ENCODE assay signal across 8 cellular contexts in the genomic region with DNA sequence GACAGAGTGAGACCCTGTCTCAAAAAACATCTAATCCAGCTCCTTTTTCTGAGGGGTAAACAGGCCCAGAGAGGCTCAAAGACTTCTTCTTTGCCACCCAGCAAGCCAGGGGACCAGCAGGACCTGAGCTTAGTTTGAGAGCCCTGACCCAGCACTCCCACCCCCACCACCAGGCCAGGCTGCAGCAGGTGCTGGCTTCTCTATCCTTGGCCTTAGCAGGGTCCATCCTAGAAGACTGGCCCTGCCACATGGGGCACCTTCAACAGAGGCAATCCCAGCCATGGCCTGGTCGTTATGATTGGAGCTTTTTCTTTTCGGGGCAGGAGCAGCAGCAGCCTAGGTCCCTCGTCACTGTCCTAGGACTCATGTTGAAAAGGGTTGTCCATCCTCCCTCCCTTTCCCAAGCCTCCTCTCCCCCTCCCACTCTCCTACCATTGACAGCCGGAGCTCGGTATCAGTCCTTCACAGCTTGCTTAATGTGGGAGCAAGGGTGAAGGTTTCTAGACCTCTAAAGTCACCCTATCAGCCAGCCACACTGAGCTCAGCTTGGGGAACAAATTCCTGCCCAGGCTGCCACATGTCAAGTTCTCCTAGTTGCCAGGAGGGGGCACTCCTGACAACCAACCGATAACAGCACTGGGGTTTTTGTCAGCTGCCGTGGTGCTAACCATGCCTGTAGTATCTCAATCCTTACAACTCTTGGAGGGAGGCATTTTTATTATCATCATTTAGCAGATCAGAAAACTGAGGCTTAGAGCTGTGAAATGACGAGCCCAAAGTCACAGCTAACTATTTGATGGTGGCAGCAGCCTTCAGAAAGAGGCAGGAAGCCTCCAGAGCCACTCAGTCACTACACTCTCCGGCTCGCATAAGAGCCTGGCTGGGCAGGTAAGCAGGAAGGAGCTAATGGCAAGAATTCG. TPM values are rescaled to one million over a fixed set of nuclear protein-coding genes. Genes with fewer than 3 reads are reported as not detected.
A peak's percentile ranks its signal among the peaks of the same experiment; 100 is the strongest.
DNase-seq lines count a peak whose midpoint lies in the region; ATAC-seq, FAIRE-seq and TF ChIP-seq lines count a peak whose summit lies in the region.

No MANE protein-coding gene starts in this region.

- H3K79me2 ChIP-seq in endothelial cell of umbilical vein (ENCODE audit: control insufficient read depth, insufficient read depth, low read length) = no peaks in the 10 kb centered on the region

- FAIRE-seq in endothelial cell of umbilical vein (lab: Jason Lieb, UNC) = peak; percentile 92

- H3K4me1 ChIP-seq in endothelial cell of umbilical vein (ENCODE audit: control insufficient read depth, extremely low read depth, insufficient read depth, low read length) = no peaks in the 10 kb centered on the region

- dilution Hi-C loops in endothelial cell of umbilical vein (cut with MboI; ENCODE audit: extremely low pct_ligation_motif_present, low sequenced_read_pairs) = no loop called here

- no peaks in the 10 kb centered on the region for H3K27me3 Mint-ChIP-seq in Calu3 (ENCODE audit: unreplicated experiment)
- H3K27me3 Mint-ChIP-seq in activated CD4-positive, alpha-beta memory T cell treated with anti-CD3 and anti-CD28 coated beads, Interleukin-2, amount 10 ng/mL, durations not matched to agents 7 days and 5 days = no peaks in the 10 kb centered on the region
- H3K27me3 Mint-ChIP-seq in stimulated activated memory B cell treated with anti-CD40 and anti-IgM and Interleukin-4, amounts not matched to agents 10 μg/mL and 1 μg/mL and 100 μg/mL, for 72 hours = no peaks in the 10 kb centered on the region

- TF ChIP-seq CTCF in Calu3 (IDR thresholded peaks at IDR 0.05; ENCODE audit: unreplicated experiment) = peak; percentile 90
- peak; percentile 77 to 84 for TF ChIP-seq CTCF in endothelial cell of umbilical vein (IDR thresholded peaks at IDR 0.05; ENCODE audit: extremely low read depth in 1 of 2, insufficient read depth in 1 of 2, low read depth in 1 of 2, low read length in 2 of 2)

- H3K4me3 Mint-ChIP-seq in Calu3 (ENCODE audit: low read depth, unreplicated experiment) = no peak overlapping the region
- H3K4me3 Mint-ChIP-seq in activated CD4-positive, alpha-beta memory T cell treated with anti-CD3 and anti-CD28 coated beads, Interleukin-2, amount 10 ng/mL, durations not matched to agents 7 days and 5 days = no peak overlapping the region
- H3K4me3 Mint-ChIP-seq in stimulated activated memory B cell treated with anti-CD40 and anti-IgM and Interleukin-4, amounts not matched to agents 10 μg/mL and 1 μg/mL and 100 μg/mL, for 72 hours = no peak overlapping the region

- no TSS peak for BruUV-seq in Calu3 (replicated peaks; lab: Mats Ljungman, UMichigan)
- BruUV-seq in endothelial cell of umbilical vein (replicated peaks; lab: Mats Ljungman, UMichigan) = no TSS peak

- no peak overlapping the region for H3K27ac ChIP-seq in endothelial cell of umbilical vein (ENCODE audit: insufficient read depth, low read depth, low read length)

- DNase-seq in Calu3 (peak; percentile 73), HEK293T (ENCODE audit: extremely low spot score) (peak; percentile 83), NCI-H82 (lab: John Stamatoyannopoulos, UW) (peak; percentile 76), endothelial cell of umbilical vein (ENCODE audit: low read depth, low spot score) (peak; percentile 61), midbrain (lab: John Stamatoyannopoulos, UW) (peak; percentile 72)
- DNase-seq in activated CD4-positive, alpha-beta memory T cell treated with anti-CD3 and anti-CD28 coated beads, Interleukin-2, amount 10 ng/mL, durations not matched to agents 7 days and 5 days = peak; percentile 65

- CTCF ChIA-PET in Calu3 (lab: Charles Lee) (interaction anchor here (0.5 to 5.9 kb wide), 14 partner anchors 12 to 465 kb away, joined by 3 to 28 read pairs (median 4); partner anchors contain the start of genes LRRC59, RSAD1 and XYLT2), HEK293T (lab: Yijun Ruan, JAX) (interaction anchor here (0.6 to 2.5 kb wide), 24 partner anchors 9 to 415 kb away, joined by 3 to 13 read pairs (median 4); partner anchors contain the start of genes ACSF2, COL1A1, EME1 and LRRC59), endothelial cell of umbilical vein (lab: Charles Lee) (interaction anchor here (0.8 to 4.2 kb wide), 16 partner anchors 9 to 192 kb away, joined by 3 to 30 read pairs (median 6); partner anchors contain the start of genes EME1, LRRC59, MRPL27 and RSAD1)
- CTCF ChIA-PET in activated CD4-positive, alpha-beta memory T cell treated with anti-CD3 and anti-CD28 coated beads, Interleukin-2, amount 10 ng/mL, durations not matched to agents 7 days and 5 days (lab: Charles Lee) = interaction anchor here (0.5 to 4.7 kb wide), 34 partner anchors 9 to 267 kb away, joined by 3 to 75 read pairs (median 5); partner anchors contain the start of genes COL1A1, EME1, LRRC59 and MRPL27

- ATAC-seq in stimulated activated memory B cell treated with anti-CD40 and anti-IgM and Interleukin-4, amounts not matched to agents 10 μg/mL and 1 μg/mL and 100 μg/mL, for 72 hours = peak; percentile 75
- no peak for ATAC-seq in GM21390 (IDR thresholded peaks at IDR 0.05; ENCODE audit: unreplicated experiment)

- H3K9me1 ChIP-seq in endothelial cell of umbilical vein (replicated peaks; ENCODE audit: control insufficient read depth, extremely low read depth, insufficient read depth, low read length) = no peaks in the 10 kb centered on the region

- POLR2A ChIA-PET in HEK293T (lab: Yijun Ruan, JAX) (interaction anchor here (0.7 to 3.7 kb wide), 7 partner anchors 11 to 122 kb away, joined by 3 to 17 read pairs (median 12); partner anchors contain the start of genes EME1, LRRC59, MRPL27 and XYLT2), endothelial cell of umbilical vein (lab: Charles Lee) (no interaction called here)
- POLR2A ChIA-PET in activated CD4-positive, alpha-beta memory T cell treated with anti-CD3 and anti-CD28 coated beads, Interleukin-2, amount 10 ng/mL, durations not matched to agents 7 days and 5 days (lab: Charles Lee) = interaction anchor here (0.9 to 7.7 kb wide), 7 partner anchors 9 to 150 kb away, joined by 3 to 78 read pairs (median 5); partner anchors contain the start of genes EME1, LRRC59, MRPL27 and XYLT2

- no peak overlapping the region for H3K4me2 ChIP-seq in endothelial cell of umbilical vein (ENCODE audit: insufficient read depth, low read length)

- no peaks in the 10 kb centered on the region for H3K27me3 ChIP-seq in endothelial cell of umbilical vein (ENCODE audit: control insufficient read depth in 2 of 2, insufficient read depth in 2 of 2, low read length in 2 of 2)

- TF ChIP-seq POLR2A in endothelial cell of umbilical vein (IDR thresholded peaks at IDR 0.05; ENCODE audit: low read depth, low read length) = no peak

- no peak overlapping the region for H2AFZ ChIP-seq in endothelial cell of umbilical vein (ENCODE audit: low read depth, low read length)

- intact Hi-C loops in Calu3 (cut with micrococcal nuclease; ENCODE audit: unreplicated experiment) = loop anchor here (1.0 kb wide), 1 partner anchor 117 kb away; no protein-coding TSS in a partner anchor
- intact Hi-C loops in endothelial cell of umbilical vein (cut with micrococcal nuclease) = loop anchor here (1.0 kb wide), 2 partner anchors 10 to 117 kb away; no protein-coding TSS in a partner anchor

- H3K9ac ChIP-seq in endothelial cell of umbilical vein (replicated peaks; ENCODE audit: extremely low read depth, insufficient read depth, low read length) = no peak overlapping the region

- no peaks in the 10 kb centered on the region for H3K4me1 Mint-ChIP-seq in Calu3 (ENCODE audit: low read depth, unreplicated experiment)
- H3K4me1 Mint-ChIP-seq in activated CD4-positive, alpha-beta memory T cell treated with anti-CD3 and anti-CD28 coated beads, Interleukin-2, amount 10 ng/mL, durations not matched to agents 7 days and 5 days = peaks cover 7% of the 10 kb centered on the region
- peaks cover 10% of the 10 kb centered on the region for H3K4me1 Mint-ChIP-seq in stimulated activated memory B cell treated with anti-CD40 and anti-IgM and Interleukin-4, amounts not matched to agents 10 μg/mL and 1 μg/mL and 100 μg/mL, for 72 hours

- H3K9me3 ChIP-seq in endothelial cell of umbilical vein (replicated peaks; ENCODE audit: control insufficient read depth, insufficient read depth, low read length) = no peaks in the 10 kb centered on the region

- no peaks in the 10 kb centered on the region for H3K9me3 Mint-ChIP-seq in Calu3 (ENCODE audit: low read depth, unreplicated experiment)
- no peaks in the 10 kb centered on the region for H3K9me3 Mint-ChIP-seq in activated CD4-positive, alpha-beta memory T cell treated with anti-CD3 and anti-CD28 coated beads, Interleukin-2, amount 10 ng/mL, durations not matched to agents 7 days and 5 days
- H3K9me3 Mint-ChIP-seq in stimulated activated memory B cell treated with anti-CD40 and anti-IgM and Interleukin-4, amounts not matched to agents 10 μg/mL and 1 μg/mL and 100 μg/mL, for 72 hours = no peaks in the 10 kb centered on the region

- peaks cover 42% of the 10 kb centered on the region for H3K36me3 Mint-ChIP-seq in Calu3 (ENCODE audit: insufficient read depth, unreplicated experiment)
- peaks cover 24% of the 10 kb centered on the region for H3K36me3 Mint-ChIP-seq in activated CD4-positive, alpha-beta memory T cell treated with anti-CD3 and anti-CD28 coated beads, Interleukin-2, amount 10 ng/mL, durations not matched to agents 7 days and 5 days (ENCODE audit: low read depth)
- H3K36me3 Mint-ChIP-seq in stimulated activated memory B cell treated with anti-CD40 and anti-IgM and Interleukin-4, amounts not matched to agents 10 μg/mL and 1 μg/mL and 100 μg/mL, for 72 hours = peaks cover 17% of the 10 kb centered on the region

- H4K20me1 ChIP-seq in endothelial cell of umbilical vein (replicated peaks; ENCODE audit: control insufficient read depth, extremely low read depth, insufficient read depth, low read length) = no peaks in the 10 kb centered on the region

- no peak overlapping the region for H3K4me3 ChIP-seq in endothelial cell of umbilical vein (replicated peaks in 1 of 3; ENCODE audit: insufficient read depth in 1 of 3, low read depth in 1 of 3, low read length in 3 of 3)

- H3K27ac Mint-ChIP-seq in Calu3 (ENCODE audit: unreplicated experiment) = no peak overlapping the region
- H3K27ac Mint-ChIP-seq in activated CD4-positive, alpha-beta memory T cell treated with anti-CD3 and anti-CD28 coated beads, Interleukin-2, amount 10 ng/mL, durations not matched to agents 7 days and 5 days = peak overlapping the region; percentile 55
- H3K27ac Mint-ChIP-seq in stimulated activated memory B cell treated with anti-CD40 and anti-IgM and Interleukin-4, amounts not matched to agents 10 μg/mL and 1 μg/mL and 100 μg/mL, for 72 hours = no peak overlapping the region

- H3K36me3 ChIP-seq in endothelial cell of umbilical vein (ENCODE audit: control insufficient read depth in 2 of 2, extremely low read depth in 1 of 2, insufficient read depth in 2 of 2, low read length in 2 of 2) = peaks cover 0 to 27% of the 10 kb centered on the region in 2 experiments

RNA-seq across cellular contexts. Expression of gene MRPL27, which starts 11.2 kb away (rescaled TPM):
- total RNA-seq in Calu3 (2022) (79.0 and 84.0 TPM in 2 replicates), endothelial cell of umbilical vein (72.2 and 76.2 TPM in 2 replicates)
- total RNA-seq in activated CD4-positive, alpha-beta memory T cell treated with anti-CD3 and anti-CD28 coated beads, Interleukin-2, amount 10 ng/mL, durations not matched to agents 7 days and 5 days = 10 to 100 TPM; 56.5 to 57.5 TPM
- 119 and 158 TPM in 2 replicates for polyA plus RNA-seq in endothelial cell of umbilical vein
- polyA plus RNA-seq in endothelial cell of umbilical vein (2011; cell fraction: cytosol; rRNA removed) = 157 and 205 TPM in 2 replicates
- 89.7 and 95.0 TPM in 2 replicates for polyA plus RNA-seq in endothelial cell of umbilical vein (2011; cell fraction: nucleus; rRNA removed)
- polyA plus RNA-seq in endothelial cell of umbilical vein (2012) = 105 and 106 TPM in 2 replicates
- 59.8 and 61.6 TPM in 2 replicates for polyA minus RNA-seq in endothelial cell of umbilical vein
- 41.8 TPM for polyA minus RNA-seq in endothelial cell of umbilical vein (2011; cell fraction: cytosol; rRNA and poly(A)+ RNA removed)
- 34.1 and 37.2 TPM in 2 replicates for polyA minus RNA-seq in endothelial cell of umbilical vein (2011; cell fraction: nucleus; rRNA and poly(A)+ RNA removed)

RNA-seq across cellular contexts. Expression of gene EME1, which starts 11.2 kb away (rescaled TPM):
- total RNA-seq in Calu3 (2022) (32.6 and 33.5 TPM in 2 replicates), endothelial cell of umbilical vein (7.3 and 9.1 TPM in 2 replicates)
- total RNA-seq in activated CD4-positive, alpha-beta memory T cell treated with anti-CD3 and anti-CD28 coated beads, Interleukin-2, amount 10 ng/mL, durations not matched to agents 7 days and 5 days = 10 to 100 TPM; 25.1 to 26.1 TPM
- polyA plus RNA-seq in endothelial cell of umbilical vein = 4.3 and 5.6 TPM in 2 replicates
- 5.1 and 5.2 TPM in 2 replicates for polyA plus RNA-seq in endothelial cell of umbilical vein (2011; cell fraction: cytosol; rRNA removed)
- polyA plus RNA-seq in endothelial cell of umbilical vein (2011; cell fraction: nucleus; rRNA removed) = 40.0 and 52.1 TPM in 2 replicates
- polyA plus RNA-seq in endothelial cell of umbilical vein (2012) = 4.0 and 7.1 TPM in 2 replicates
- polyA minus RNA-seq in endothelial cell of umbilical vein = 4.2 and 4.4 TPM in 2 replicates
- polyA minus RNA-seq in endothelial cell of umbilical vein (2011; cell fraction: cytosol; rRNA and poly(A)+ RNA removed) = 9.7 TPM
- 5.5 and 8.1 TPM in 2 replicates for polyA minus RNA-seq in endothelial cell of umbilical vein (2011; cell fraction: nucleus; rRNA and poly(A)+ RNA removed)

RNA-seq across cellular contexts. Expression of gene XYLT2, which starts 15.9 kb away (rescaled TPM):
- 44.3 and 49.3 TPM in 2 replicates for total RNA-seq in Calu3 (2022)
- 10 to 100 TPM; 26.7 to 29.7 TPM for total RNA-seq in activated CD4-positive, alpha-beta memory T cell treated with anti-CD3 and anti-CD28 coated beads, Interleukin-2, amount 10 ng/mL, durations not matched to agents 7 days and 5 days
- total RNA-seq in endothelial cell of umbilical vein = 26.6 and 29.9 TPM in 2 replicates
- polyA plus RNA-seq in endothelial cell of umbilical vein = 19.1 and 24.0 TPM in 2 replicates
- 9.4 and 12.5 TPM in 2 replicates for polyA plus RNA-seq in endothelial cell of umbilical vein (2011; cell fraction: cytosol; rRNA removed)
- 16.4 and 19.0 TPM in 2 replicates for polyA plus RNA-seq in endothelial cell of umbilical vein (2011; cell fraction: nucleus; rRNA removed)
- 19.2 and 22.9 TPM in 2 replicates for polyA plus RNA-seq in endothelial cell of umbilical vein (2012)
- polyA minus RNA-seq in endothelial cell of umbilical vein = 23.4 and 29.9 TPM in 2 replicates
- 16.8 TPM for polyA minus RNA-seq in endothelial cell of umbilical vein (2011; cell fraction: cytosol; rRNA and poly(A)+ RNA removed)
- 9.5 and 11.6 TPM in 2 replicates for polyA minus RNA-seq in endothelial cell of umbilical vein (2011; cell fraction: nucleus; rRNA and poly(A)+ RNA removed)

RNA-seq across cellular contexts. Expression of gene LRRC59, which starts 35.5 kb away (rescaled TPM):
- total RNA-seq in Calu3 (2022) (205 and 212 TPM in 2 replicates), endothelial cell of umbilical vein (179 and 183 TPM in 2 replicates)
- total RNA-seq in activated CD4-positive, alpha-beta memory T cell treated with anti-CD3 and anti-CD28 coated beads, Interleukin-2, amount 10 ng/mL, durations not matched to agents 7 days and 5 days = 10 to 100 TPM; 67.1 to 68.9 TPM
- polyA plus RNA-seq in endothelial cell of umbilical vein = 88.3 and 93.9 TPM in 2 replicates
- polyA plus RNA-seq in endothelial cell of umbilical vein (2011; cell fraction: cytosol; rRNA removed) = 114 and 124 TPM in 2 replicates
- 80.0 and 87.0 TPM in 2 replicates for polyA plus RNA-seq in endothelial cell of umbilical vein (2011; cell fraction: nucleus; rRNA removed)
- 205 and 230 TPM in 2 replicates for polyA plus RNA-seq in endothelial cell of umbilical vein (2012)
- polyA minus RNA-seq in endothelial cell of umbilical vein = 137 and 138 TPM in 2 replicates
- 76.6 TPM for polyA minus RNA-seq in endothelial cell of umbilical vein (2011; cell fraction: cytosol; rRNA and poly(A)+ RNA removed)
- polyA minus RNA-seq in endothelial cell of umbilical vein (2011; cell fraction: nucleus; rRNA and poly(A)+ RNA removed) = 55.9 and 75.2 TPM in 2 replicates
